Comparison of ENCODE assay signal across 16 cellular contexts in genomic region chr3:30492581-30493192, GRCh38.
DNase-seq lines count a peak whose midpoint lies in the region; ATAC-seq, FAIRE-seq and TF ChIP-seq lines count a peak whose summit lies in the region.
"Had no signal": no experiment of that assay in that cellular context is flagged by ENCODE, and none has a peak within 500 bp of the region (broad histone marks: within the 10 kb centered on the region; RNA-seq: fewer than 3 reads in every experiment).

No MANE protein-coding gene starts in this region.

- H3K36me3 Mint-ChIP-seq in memory B cell = peaks cover 3% of the 10 kb centered on the region
- H3K36me3 Mint-ChIP-seq in progenitor cell of endocrine pancreas (ENCODE audit: insufficient read depth) = peaks cover 1% of the 10 kb centered on the region

- H3K9me3 Mint-ChIP-seq in memory B cell (peaks cover 9% of the 10 kb centered on the region), progenitor cell of endocrine pancreas (ENCODE audit: low read depth) (peaks cover 13% of the 10 kb centered on the region)

- peak overlapping the region; percentile 95 for H3K27ac Mint-ChIP-seq in memory B cell
- H3K27ac Mint-ChIP-seq in progenitor cell of endocrine pancreas = no peak overlapping the region
- H3K27ac Mint-ChIP-seq: CD4-positive, alpha-beta T cell had no signal

- peaks cover 3 to 14% of the 10 kb centered on the region in 2 donors for H3K4me1 ChIP-seq in aorta (ENCODE audit: control insufficient read depth in 1 of 2, insufficient read depth in 2 of 2, low read length in 2 of 2)

- in situ Hi-C loops in brain microvascular endothelial cell (cut with HindIII; ENCODE audit: low pct_ligation_motif_present, low sequenced_read_pairs) = no loop called here

- H3K27me3 Mint-ChIP-seq in memory B cell (no peaks in the 10 kb centered on the region), progenitor cell of endocrine pancreas (no peaks in the 10 kb centered on the region)
- H3K27me3 Mint-ChIP-seq: CD4-positive, alpha-beta T cell had no signal

- H3K4me1 Mint-ChIP-seq in memory B cell (peaks cover 20% of the 10 kb centered on the region), progenitor cell of endocrine pancreas (ENCODE audit: low read depth) (peaks cover 8% of the 10 kb centered on the region)

- TF ChIP-seq CTCF in brain microvascular endothelial cell (IDR thresholded peaks at IDR 0.05; ENCODE audit: low read depth, low read length, missing control alignments) (no peak), progenitor cell of endocrine pancreas (IDR thresholded peaks at IDR 0.05; ENCODE audit: unreplicated experiment) (no peak)

- intact Hi-C loops in aorta (cut with DNase I) = loop anchor here in 1 of 2 donors (10.0 kb wide), 3 partner anchors 48 to 148 kb away; partner anchors contain the start of gene TGFBR2

- no peak overlapping the region for H3K4me3 ChIP-seq in brain microvascular endothelial cell (ENCODE audit: low read depth, low read length)
- H3K4me3 ChIP-seq in aorta (ENCODE audit: low read length in 2 of 2) = no peak overlapping the region

- H3K27me3 ChIP-seq in brain microvascular endothelial cell (replicated peaks) (no peaks in the 10 kb centered on the region), aorta (ENCODE audit: control insufficient read depth in 1 of 2, insufficient read depth in 2 of 2, low read length in 1 of 2) (no peaks in the 10 kb centered on the region)

- H3K36me3 ChIP-seq in brain microvascular endothelial cell (replicated peaks) (no peaks in the 10 kb centered on the region), aorta (ENCODE audit: control insufficient read depth in 1 of 2, insufficient read depth in 2 of 2, low read length in 1 of 2) (peaks cover 0 to 3% of the 10 kb centered on the region in 2 donors)

- FAIRE-seq in HTR-8/SVneo (lab: Jason Lieb, UNC) = peak; percentile 78

- WGBS in aorta, 2 donors = 50 to 55% methylated on average over 6 of the region's 6 CpGs

- DNase-seq in HTR-8/SVneo (ENCODE audit: insufficient read length, low spot score) = no peak
- DNase-seq in brain microvascular endothelial cell = peak; percentile 55
- no peak for DNase-seq in memory B cell (ENCODE audit: low spot score in 2 of 2)
- no peak for DNase-seq in aorta
- no peak for DNase-seq in progenitor cell of endocrine pancreas (ENCODE audit: low spot score, unreplicated experiment)
- DNase-seq in activated CD4-positive, alpha-beta T cell treated with anti-CD3 and anti-CD28 coated beads, Interleukin-2, amount 50 U/mL, for 4 hours = no peak
- DNase-seq: activated CD4-positive, alpha-beta T cell treated with anti-CD3 and anti-CD28 coated beads for 4 hours; activated T-cell treated with anti-CD3 and anti-CD28 coated beads, Interleukin-2, amount 50 U/mL, for 4 hours; amygdala; CD4-positive, alpha-beta T cell; GF-D8; glutamatergic neuron; NCI-H1048; NCI-H226; stimulated activated naive CD4-positive, alpha-beta T cell had no signal

- H3K4me3 Mint-ChIP-seq in memory B cell = no peak overlapping the region
- no peak overlapping the region for H3K4me3 Mint-ChIP-seq in progenitor cell of endocrine pancreas (ENCODE audit: low read depth)
- H3K4me3 Mint-ChIP-seq: activated T-cell treated with anti-CD3 and anti-CD28 coated beads, Interleukin-2, amount 50 U/mL, for 4 hours; CD4-positive, alpha-beta T cell had no signal

- H3K9me3 ChIP-seq in aorta (ENCODE audit: control insufficient read depth, low read length) = no peaks in the 10 kb centered on the region

- peak overlapping the region; percentile 64 for H3K27ac ChIP-seq in brain microvascular endothelial cell
- peak overlapping the region; percentile 43 to 82 for H3K27ac ChIP-seq in aorta (ENCODE audit: low read depth in 1 of 2, low read length in 2 of 2)

- no peak for ATAC-seq in memory B cell (ENCODE audit: low read depth)
- no peak for ATAC-seq in aorta (ENCODE audit: low FRiP score)
- no peak for ATAC-seq in GM21390 (IDR thresholded peaks at IDR 0.05; ENCODE audit: unreplicated experiment)
- ATAC-seq: activated T-cell treated with anti-CD3 and anti-CD28 coated beads, Interleukin-2, amount 50 U/mL, for 4 hours had no signal
